Comparison of ENCODE assay signal across 17 cellular contexts in genomic region chr9:112884086-112884485, GRCh38. TPM values are rescaled to one million over a fixed set of nuclear protein-coding genes. Genes with fewer than 3 reads are reported as not detected.
A peak's percentile ranks its signal among the peaks of the same experiment; 100 is the strongest.
DNase-seq lines count a peak whose midpoint lies in the region; ATAC-seq and TF ChIP-seq lines count a peak whose summit lies in the region.
"Had no signal": no experiment of that assay in that cellular context is flagged by ENCODE, and none has a peak within 500 bp of the region (broad histone marks: within the 10 kb centered on the region; RNA-seq: fewer than 3 reads in every experiment).

No MANE protein-coding gene starts in this region.

- peak; percentile 70 to 83 for DNase-seq in T47D (ENCODE audit: low read depth in 1 of 2, low spot score in 1 of 2)
- no peak for DNase-seq in MCF 10A (ENCODE audit: unreplicated experiment)
- DNase-seq in choroid plexus epithelial cell (ENCODE audit: low read depth): peak; percentile 26
- peak; percentile 42 for DNase-seq in kidney glomerular epithelial cell (lab: John Stamatoyannopoulos, UW)
- no peak for DNase-seq in T-helper 1 cell
- no peak for DNase-seq in central memory CD4-positive, alpha-beta T cell
- no peak for DNase-seq in tibial nerve (ENCODE audit: low spot score in 2 of 2)
- DNase-seq: activated CD4-positive, alpha-beta T cell treated with anti-CD3 and anti-CD28 coated beads for 4 hours; activated T-cell treated with anti-CD3 and anti-CD28 coated beads, Interleukin-2, amount 50 U/mL, for 4 hours; left ventricle myocardium inferior; NCI-H1105 treated with DMSO at 0.1 percent for 48 hours; NCI-H345; small intestine had no signal

- peaks cover 19% of the 10 kb centered on the region for H3K4me1 Mint-ChIP-seq in MCF 10A (ENCODE audit: insufficient read depth, unreplicated experiment)

- H3K4me3 Mint-ChIP-seq in MCF 10A (ENCODE audit: unreplicated experiment): no peak overlapping the region
- H3K4me3 Mint-ChIP-seq: activated T-cell treated with anti-CD3 and anti-CD28 coated beads, Interleukin-2, amount 50 U/mL, for 4 hours had no signal

- CTCF ChIA-PET in MCF 10A (lab: Yijun Ruan, JAX): interaction anchor here (0.6 to 0.9 kb wide), 2 partner anchors 19 to 76 kb away, joined by 3 read pairs; no protein-coding TSS in a partner anchor

- no peak for TF ChIP-seq EP300 in tibial nerve (IDR thresholded peaks at IDR 0.05)

- no TSS peak for BruUV-seq in MCF 10A (replicated peaks; lab: Mats Ljungman, UMichigan)

- no peak overlapping the region for H3K27ac ChIP-seq in tibial nerve
- H3K27ac ChIP-seq: left ventricle myocardium inferior, neutrophil had no signal

- H3K27ac Mint-ChIP-seq in MCF 10A (ENCODE audit: low read depth, unreplicated experiment): no peak overlapping the region

- no peaks in the 10 kb centered on the region for H3K4me1 ChIP-seq in tibial nerve
- H3K4me1 ChIP-seq: left ventricle myocardium inferior had no signal

- no peaks in the 10 kb centered on the region for H3K36me3 Mint-ChIP-seq in MCF 10A (ENCODE audit: insufficient read depth, unreplicated experiment)

- no peak for ATAC-seq in HG02970 (IDR thresholded peaks at IDR 0.05; ENCODE audit: low FRiP score, unreplicated experiment)
- ATAC-seq: activated T-cell treated with anti-CD3 and anti-CD28 coated beads, Interleukin-2, amount 50 U/mL, for 4 hours had no signal

- H3K9me3 Mint-ChIP-seq in MCF 10A (ENCODE audit: unreplicated experiment): peaks cover 7% of the 10 kb centered on the region
- H3K9me3 Mint-ChIP-seq: activated T-cell treated with anti-CD3 and anti-CD28 coated beads, Interleukin-2, amount 50 U/mL, for 4 hours had no signal

- no peaks in the 10 kb centered on the region for H3K27me3 Mint-ChIP-seq in MCF 10A (ENCODE audit: insufficient read depth, unreplicated experiment)

- POLR2A ChIA-PET in MCF 10A (lab: Yijun Ruan, JAX): no interaction called here

- WGBS in tibial nerve, 2 donors: 61 to 64% methylated on average over 6 of the region's 6 CpGs

- no peaks in the 10 kb centered on the region for H3K9me3 ChIP-seq in tibial nerve
- H3K9me3 ChIP-seq: Caco-2, left ventricle myocardium inferior, neutrophil had no signal

- intact Hi-C loops in MCF 10A (cut with micrococcal nuclease): no loop called here

- TF ChIP-seq CTCF in MCF 10A (IDR thresholded peaks at IDR 0.05; ENCODE audit: unreplicated experiment) (no peak), choroid plexus epithelial cell (conservative IDR thresholded peaks at IDR 0.05; ENCODE audit: low read depth, low read length) (no peak), tibial nerve (IDR thresholded peaks at IDR 0.05) (no peak)

- no peaks in the 10 kb centered on the region for H3K27me3 ChIP-seq in tibial nerve

- peaks cover 0 to 21% (median 0%) of the 10 kb centered on the region in 3 donors for H3K36me3 ChIP-seq in tibial nerve
- H3K36me3 ChIP-seq: neutrophil had no signal

- in situ Hi-C loops in T47D (cut with HindIII; ENCODE audit: low pct_unique_long_range_greater_than_20kb, low sequenced_read_pairs): no loop called here

- H3K4me3 ChIP-seq in choroid plexus epithelial cell (ENCODE audit: low read depth, low read length) (no peak overlapping the region), tibial nerve (no peak overlapping the region)
- H3K4me3 ChIP-seq: left ventricle myocardium inferior had no signal

- TF ChIP-seq POLR2A in tibial nerve (IDR thresholded peaks at IDR 0.05): no peak

RNA-seq across cellular contexts. Expression of gene SLC46A2, which starts 6.6 kb away (rescaled TPM):
- total RNA-seq in MCF 10A (2022) (not detected in 2 replicates), tibial nerve (1 to 10 TPM in 1 of 4 donors, under 1 TPM in 2, not detected in 1; 0.21 to 1.8 (median 0.22) TPM)
- total RNA-seq: activated T-cell treated with anti-CD3 and anti-CD28 coated beads, Interleukin-2, amount 50 U/mL, for 4 hours; Caco-2; left ventricle myocardium inferior; OCI-LY7 had no signal

Comparison
In these comparisons a context has a peak if more than half of its experiments do, and no peak if none do; other contexts are left out.
1. DNase-seq: peak in T47D (2 of 2), choroid plexus epithelial cell (single experiment) and kidney glomerular epithelial cell (single experiment); none in MCF 10A (single experiment), T-helper 1 cell (0 of 5), central memory CD4-positive, alpha-beta T cell (single experiment) and tibial nerve (0 of 2).